24 cellular contexts compared by ENCODE assay signal in genomic region chr3:99858461-99858860, GRCh38. TPM values are rescaled to one million over a fixed set of nuclear protein-coding genes. Genes with fewer than 3 reads are reported as not detected.
A peak's percentile ranks its signal among the peaks of the same experiment; 100 is the strongest.
DNase-seq lines count a peak whose midpoint lies in the region; ATAC-seq and TF ChIP-seq lines count a peak whose summit lies in the region.
"Had no signal": no experiment of that assay in that cellular context is flagged by ENCODE, and none has a peak within 500 bp of the region (broad histone marks: within the 10 kb centered on the region; RNA-seq: fewer than 3 reads in every experiment).

No MANE protein-coding gene starts in this region.

- DNase-seq in SK-N-MC (ENCODE audit: low read depth, low spot score) = no peak
- DNase-seq in esophagus squamous epithelium (lab: John Stamatoyannopoulos, UW) = no peak
- DNase-seq in psoas muscle = no peak
- no peak for DNase-seq in tibial artery
- no peak for DNase-seq in activated T-cell treated with anti-CD3 and anti-CD28 coated beads, Interleukin-2, amount 50 U/mL, for 1 hour
- DNase-seq: activated CD4-positive, alpha-beta memory T cell treated with anti-CD3 and anti-CD28 coated beads for 36 hours; activated CD4-positive, CD25-positive, alpha-beta regulatory T cell; activated CD8-positive, alpha-beta memory T cell treated with anti-CD3 and anti-CD28 coated beads, Interleukin-2, amount 50 U/mL, for 48 hours; amygdala; colonic mucosa; DMS79 treated with DMSO at 0.1 percent for 48 hours; effector memory CD8-positive, alpha-beta T cell; GF-D8; KBM-7; MG63; NCI-H446; NCI-H774; T-helper 1 cell had no signal

- intact Hi-C loops in esophagus squamous epithelium (cut with DNase I) (no loop called here), psoas muscle (cut with DNase I) (no loop called here), tibial artery (cut with DNase I; ENCODE audit: low total_unique reads) (no loop called here)

- TF ChIP-seq CTCF in esophagus squamous epithelium (IDR thresholded peaks at IDR 0.05) = no peak
- no peak for TF ChIP-seq CTCF in psoas muscle (IDR thresholded peaks at IDR 0.05)
- no peak for TF ChIP-seq CTCF in tibial artery (IDR thresholded peaks at IDR 0.05)

- WGBS in esophagus squamous epithelium, 2 donors = 74 to 75% methylated on average over 1 of the region's 1 CpG
- WGBS in psoas muscle, 3 donors = 37 to 39% (median 37%) methylated on average over 1 of the region's 1 CpG

- ATAC-seq in psoas muscle (no peak), GM21367 (IDR thresholded peaks at IDR 0.05; ENCODE audit: unreplicated experiment) (no peak)
- no peak for ATAC-seq in activated CD4-positive, CD25-positive, alpha-beta regulatory T cell treated with anti-CD3 and anti-CD28 coated beads, Interleukin-2, amount 50 U/mL, for 24 hours
- ATAC-seq: activated T-helper 17 cell treated with anti-CD3 and anti-CD28 coated beads, Interleukin-2, amount 50 U/mL, for 72 hours; effector memory CD8-positive, alpha-beta T cell had no signal

- peaks cover 0 to 32% (median 3%) of the 10 kb centered on the region in 3 donors for H3K4me1 ChIP-seq in esophagus squamous epithelium
- H3K4me1 ChIP-seq in psoas muscle = peaks cover 51% of the 10 kb centered on the region
- peaks cover 0 to 100% (median 53%) of the 10 kb centered on the region in 4 donors for H3K4me1 ChIP-seq in tibial artery
- H3K4me1 ChIP-seq: colonic mucosa had no signal

- H3K9ac ChIP-seq in SK-N-MC (ENCODE audit: insufficient read length) = no peak overlapping the region

- H3K27me3 ChIP-seq in esophagus squamous epithelium (no peaks in the 10 kb centered on the region), psoas muscle (ENCODE audit: insufficient read depth in 3 of 3, low read length in 2 of 3) (no peaks in the 10 kb centered on the region), tibial artery (no peaks in the 10 kb centered on the region)
- H3K27me3 ChIP-seq: colonic mucosa, MG63, SJSA1 had no signal

- H3K9me3 ChIP-seq in SK-N-MC (ENCODE audit: low read depth, low read length) (no peaks in the 10 kb centered on the region), esophagus squamous epithelium (no peaks in the 10 kb centered on the region), psoas muscle (no peaks in the 10 kb centered on the region), tibial artery (peaks cover 0 to 5% (median 0%) of the 10 kb centered on the region in 3 donors)
- H3K9me3 ChIP-seq: colonic mucosa, MG63, SJSA1 had no signal

- TF ChIP-seq POLR2A in esophagus squamous epithelium (IDR thresholded peaks at IDR 0.05) = no peak

- H3K36me3 ChIP-seq in SK-N-MC (ENCODE audit: insufficient read depth, low read length) (no peaks in the 10 kb centered on the region; the same call in 1 of the 2 replicates), esophagus squamous epithelium (no peaks in the 10 kb centered on the region), psoas muscle (ENCODE audit: insufficient read depth in 1 of 2, low read depth in 1 of 2) (peaks cover 3 to 54% of the 10 kb centered on the region in 2 donors), tibial artery (peaks cover 18 to 81% (median 41%) of the 10 kb centered on the region in 3 donors)
- H3K36me3 ChIP-seq: colonic mucosa had no signal

- H3K4me3 ChIP-seq in SK-N-MC = no peak overlapping the region
- no peak overlapping the region for H3K4me3 ChIP-seq in esophagus squamous epithelium
- H3K4me3 ChIP-seq in psoas muscle = no peak overlapping the region
- H3K4me3 ChIP-seq in tibial artery = no peak overlapping the region
- H3K4me3 ChIP-seq: colonic mucosa, lung, MG63, SJSA1 had no signal

- H3K27ac ChIP-seq in SK-N-MC (peak overlapping the region; percentile 90), esophagus squamous epithelium (peak overlapping the region in 3 of 4 donors; percentile 18 to 68 (median 45)), psoas muscle (peak overlapping the region; percentile 71), tibial artery (peak overlapping the region; percentile 47 to 96)
- H3K27ac ChIP-seq: C4-2B, colonic mucosa had no signal

RNA-seq across cellular contexts. Expression of gene CMSS1, which starts 40.8 kb away (rescaled TPM):
- total RNA-seq in esophagus squamous epithelium (10 to 100 TPM in 3 of 4 donors, 1 to 10 TPM in 1; 9.2 to 18.5 (median 12.9) TPM), psoas muscle (100 to 1,000 TPM in 1 of 4 donors, 10 to 100 TPM in 3; 18.4 to 174 (median 56.1) TPM)
- 10 to 100 TPM; 51.4 to 85.6 (median 58.8) TPM for polyA plus RNA-seq in psoas muscle
